Comparison of ENCODE assay signal across 1 cellular context in the genomic region with DNA sequence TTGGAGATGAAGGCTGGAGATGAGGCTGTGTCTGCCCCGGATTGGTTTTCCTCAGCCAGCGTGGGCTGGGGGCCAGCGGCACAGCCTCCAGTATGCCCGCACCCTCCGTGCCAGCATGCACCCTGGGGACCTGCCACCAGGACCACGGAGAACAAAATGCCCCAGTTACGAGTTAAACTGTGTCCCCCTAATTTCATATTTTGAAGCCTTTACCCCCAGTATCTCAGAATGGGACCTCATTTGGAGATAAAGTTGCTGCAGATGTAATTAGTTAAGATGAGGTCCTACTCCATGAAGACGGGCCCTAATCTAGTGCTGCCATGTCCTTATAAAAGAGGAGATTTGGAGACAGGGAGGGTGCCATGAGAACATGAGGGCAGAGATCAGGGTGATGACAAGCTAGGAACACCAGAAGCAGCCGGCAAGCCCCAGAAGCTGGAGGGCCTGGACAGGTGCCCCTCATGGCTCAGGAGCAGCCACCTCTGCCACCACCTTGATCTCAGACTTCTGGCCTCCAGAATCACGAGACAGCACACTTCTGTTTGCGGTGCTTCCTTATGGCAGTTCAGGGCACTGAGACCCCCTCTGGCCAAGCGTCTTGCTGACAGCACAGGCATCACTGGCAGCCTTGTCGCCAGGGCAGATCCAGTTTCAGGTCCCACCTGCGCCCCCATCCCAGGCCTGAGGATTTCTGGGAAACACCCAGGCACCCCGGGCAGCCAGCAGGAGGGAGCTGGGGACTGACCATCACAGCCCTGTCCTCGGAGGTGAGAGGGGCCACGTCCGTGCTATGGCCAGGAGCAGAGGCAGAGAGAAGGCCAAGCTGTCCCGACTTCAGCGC.
TF ChIP-seq lines count a peak whose summit lies in the region.

No MANE protein-coding gene starts in this region.

TF ChIP-seq in IMR-90, 13 proteins besides CTCF, POLR2A, EP300 and RAD21 (continued from another document):
- TF ChIP-seq, protein P1, sequence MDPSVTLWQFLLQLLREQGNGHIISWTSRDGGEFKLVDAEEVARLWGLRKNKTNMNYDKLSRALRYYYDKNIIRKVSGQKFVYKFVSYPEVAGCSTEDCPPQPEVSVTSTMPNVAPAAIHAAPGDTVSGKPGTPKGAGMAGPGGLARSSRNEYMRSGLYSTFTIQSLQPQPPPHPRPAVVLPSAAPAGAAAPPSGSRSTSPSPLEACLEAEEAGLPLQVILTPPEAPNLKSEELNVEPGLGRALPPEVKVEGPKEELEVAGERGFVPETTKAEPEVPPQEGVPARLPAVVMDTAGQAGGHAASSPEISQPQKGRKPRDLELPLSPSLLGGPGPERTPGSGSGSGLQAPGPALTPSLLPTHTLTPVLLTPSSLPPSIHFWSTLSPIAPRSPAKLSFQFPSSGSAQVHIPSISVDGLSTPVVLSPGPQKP (IDR thresholded peaks at IDR 0.05; ENCODE audit: borderline replicate concordance, low read depth, low read length), result no peak
- no peak for TF ChIP-seq CHD1 (IDR thresholded peaks at IDR 0.05; ENCODE audit: low read depth, low read length)
- no peak for TF ChIP-seq BHLHE40 (IDR thresholded peaks at IDR 0.05; ENCODE audit: low read depth, low read length)
- TF ChIP-seq FOS (IDR thresholded peaks at IDR 0.05; ENCODE audit: low read depth, low read length), result no peak
- no peak for TF ChIP-seq MAZ (IDR thresholded peaks at IDR 0.05; ENCODE audit: borderline replicate concordance, low read depth, low read length)
- no peak for TF ChIP-seq RCOR1 (IDR thresholded peaks at IDR 0.05; ENCODE audit: insufficient replicate concordance, low read length)
- no peak for TF ChIP-seq MXI1 (IDR thresholded peaks at IDR 0.05; ENCODE audit: borderline replicate concordance, low read depth, low read length)
- TF ChIP-seq SMC3 (IDR thresholded peaks at IDR 0.05; ENCODE audit: low read depth, low read length), result no peak
- TF ChIP-seq RFX5 (IDR thresholded peaks at IDR 0.05; ENCODE audit: low read depth, low read length), result no peak
- TF ChIP-seq NFE2L2 (IDR thresholded peaks at IDR 0.05; ENCODE audit: low read depth, low read length), result no peak
- no peak for TF ChIP-seq CEBPB (IDR thresholded peaks at IDR 0.05; ENCODE audit: low read depth, low read length)
